In genomic region chr12:18343708-18344107, GRCh38 we compare ENCODE assay signal across 16 cellular contexts.
"Had no signal": no experiment of that assay in that cellular context is flagged by ENCODE, and none has a peak within 500 bp of the region (broad histone marks: within the 10 kb centered on the region; RNA-seq: fewer than 3 reads in every experiment).

No MANE protein-coding gene starts in this region.

- H3K27ac Mint-ChIP-seq: activated CD4-positive, alpha-beta memory T cell treated with anti-CD3 and anti-CD28 coated beads, Interleukin-2, amount 10 ng/mL, durations not matched to agents 7 days and 5 days; activated naive CD4-positive, alpha-beta T cell treated with anti-CD3 and anti-CD28 coated beads for 36 hours; activated T-helper 17 cell treated with anti-CD3 and anti-CD28 coated beads, Interleukin-2, amount 50 U/mL, for 72 hours; nephron progenitor cell had no signal

- H3K27ac ChIP-seq: body of pancreas, dorsolateral prefrontal cortex, thyroid gland had no signal

- H3K4me3 Mint-ChIP-seq: activated CD4-positive, alpha-beta memory T cell treated with anti-CD3 and anti-CD28 coated beads, Interleukin-2, amount 10 ng/mL, durations not matched to agents 7 days and 5 days; activated naive CD4-positive, alpha-beta T cell treated with anti-CD3 and anti-CD28 coated beads for 36 hours; activated T-helper 17 cell treated with anti-CD3 and anti-CD28 coated beads, Interleukin-2, amount 50 U/mL, for 72 hours; nephron progenitor cell had no signal

- H3K4me1 ChIP-seq: body of pancreas, thyroid gland had no signal

- H3K27me3 ChIP-seq: body of pancreas, dorsolateral prefrontal cortex, thyroid gland had no signal

- H3K4me1 Mint-ChIP-seq: activated CD4-positive, alpha-beta memory T cell treated with anti-CD3 and anti-CD28 coated beads, Interleukin-2, amount 10 ng/mL, durations not matched to agents 7 days and 5 days; activated T-helper 17 cell treated with anti-CD3 and anti-CD28 coated beads, Interleukin-2, amount 50 U/mL, for 72 hours had no signal

- DNase-seq: activated CD4-positive, alpha-beta memory T cell treated with anti-CD3 and anti-CD28 coated beads, Interleukin-2, amount 10 ng/mL, durations not matched to agents 7 days and 5 days; activated CD4-positive, alpha-beta T cell treated with anti-CD3 and anti-CD28 coated beads for 48 hours; activated CD4-positive, CD25-positive, alpha-beta regulatory T cell; activated naive CD4-positive, alpha-beta T cell treated with anti-CD3 and anti-CD28 coated beads for 36 hours; activated T-cell treated with anti-CD3 and anti-CD28 coated beads, Interleukin-2, amount 50 U/mL, for 1 hour; body of pancreas; dorsolateral prefrontal cortex; foreskin fibroblast; nephron progenitor cell; nucleus accumbens; stimulated activated CD8-positive, alpha-beta memory T cell treated with anti-CD3 and anti-CD28 coated beads, Interleukin-4, amount 100 ng/mL, for 48 hours; stimulated activated naive CD4-positive, alpha-beta T cell treated with Interleukin-2 at 50 U/mL for 16 hours; T-helper 9 cell; thyroid gland had no signal

- ATAC-seq: activated T-helper 17 cell treated with anti-CD3 and anti-CD28 coated beads, Interleukin-2, amount 50 U/mL, for 72 hours; body of pancreas had no signal

- H3K27me3 Mint-ChIP-seq: activated CD4-positive, alpha-beta memory T cell treated with anti-CD3 and anti-CD28 coated beads, Interleukin-2, amount 10 ng/mL, durations not matched to agents 7 days and 5 days; activated T-helper 17 cell treated with anti-CD3 and anti-CD28 coated beads, Interleukin-2, amount 50 U/mL, for 72 hours had no signal

- H3K9me3 Mint-ChIP-seq: activated CD4-positive, alpha-beta memory T cell treated with anti-CD3 and anti-CD28 coated beads, Interleukin-2, amount 10 ng/mL, durations not matched to agents 7 days and 5 days; nephron progenitor cell had no signal

- H3K9me3 ChIP-seq: body of pancreas, thyroid gland had no signal

- H3K4me3 ChIP-seq: body of pancreas, dorsolateral prefrontal cortex, lung, thyroid gland had no signal

- H3K36me3 ChIP-seq: thyroid gland had no signal
